ENCODE assay signal across 8 cellular contexts in genomic region chr1:192807968-192808587, GRCh38. TPM values are rescaled to one million over a fixed set of nuclear protein-coding genes. Genes with fewer than 3 reads are reported as not detected.
DNase-seq lines count a peak whose midpoint lies in the region; ATAC-seq and FAIRE-seq lines count a peak whose summit lies in the region.

No MANE protein-coding gene starts in this region.

- CTCF ChIA-PET in activated CD4-positive, alpha-beta T cell treated with anti-CD3 and anti-CD28 coated beads for 36 hours (lab: Charles Lee), result interaction anchor here (0.9 to 4.8 kb wide), 13 partner anchors 7 to 315 kb away, joined by 3 to 46 read pairs (median 5); no protein-coding TSS in a partner anchor

- H3K4me3 ChIP-seq in ectodermal cell (ENCODE audit: insufficient read depth, low read depth, low read length) (peak overlapping the region; percentile 82), muscle layer of colon (ENCODE audit: low read depth in 1 of 2, low read length in 2 of 2) (peak overlapping the region; percentile 97 to 99)

- 13 to 16% methylated on average over 13 of the region's 13 CpGs for WGBS in ectodermal cell, 2 experiments

- intact Hi-C loops in activated CD4-positive, alpha-beta T cell treated with anti-CD3 and anti-CD28 coated beads for 36 hours (cut with DNase I, micrococcal nuclease), result loop anchor here (1.0 to 10.0 kb wide), 15 partner anchors 129 to 1489 kb away; partner anchors contain the start of genes GLRX2 (in 2 of the 2), RGS1 (in 1 of the 2), RO60 (in 1 of the 2) and UCHL5 (in 1 of the 2)

- H3K4me1 Mint-ChIP-seq in activated CD4-positive, alpha-beta T cell treated with anti-CD3 and anti-CD28 coated beads for 36 hours, result peaks cover 29% of the 10 kb centered on the region

- no peaks in the 10 kb centered on the region for H3K27me3 Mint-ChIP-seq in activated CD4-positive, alpha-beta T cell treated with anti-CD3 and anti-CD28 coated beads for 36 hours

- H3K27me3 ChIP-seq in ectodermal cell (ENCODE audit: control insufficient read depth, insufficient read depth, low read length, poor library complexity, severe bottlenecking) (peaks cover 13% of the 10 kb centered on the region), muscle layer of colon (ENCODE audit: control insufficient read depth in 1 of 2, insufficient read depth in 2 of 2, low read length in 2 of 2) (no peaks in the 10 kb centered on the region)

- ATAC-seq in activated CD4-positive, alpha-beta T cell treated with anti-CD3 and anti-CD28 coated beads for 36 hours, result no peak

- H3K9me3 ChIP-seq in ectodermal cell (ENCODE audit: control insufficient read depth, low read length), result no peaks in the 10 kb centered on the region
- no peaks in the 10 kb centered on the region for H3K9me3 ChIP-seq in muscle layer of colon (ENCODE audit: low read length)

- POLR2A ChIA-PET in activated CD4-positive, alpha-beta T cell treated with anti-CD3 and anti-CD28 coated beads for 36 hours (lab: Charles Lee), result interaction anchor here (0.6 to 3.5 kb wide), 2 partner anchors 251 to 982 kb away, joined by 3 to 16 read pairs; partner anchors contain the start of genes RO60 and UCHL5

- H3K4me1 ChIP-seq in ectodermal cell (ENCODE audit: control insufficient read depth, insufficient read depth, low read length) (no peaks in the 10 kb centered on the region), muscle layer of colon (ENCODE audit: insufficient read depth, low read length) (peaks cover 4% of the 10 kb centered on the region)

- H3K4me3 Mint-ChIP-seq in activated CD4-positive, alpha-beta T cell treated with anti-CD3 and anti-CD28 coated beads for 36 hours, result peak overlapping the region; percentile 87

- peak overlapping the region; percentile 98 for H3K9ac ChIP-seq in muscle layer of colon (ENCODE audit: low read length)

- no peak for DNase-seq in activated CD4-positive, alpha-beta T cell treated with anti-CD3 and anti-CD28 coated beads for 36 hours
- DNase-seq in activated CD4-positive, alpha-beta T cell treated with anti-CD3 and anti-CD28 coated beads, Interleukin-2, amount 50 U/mL, for 48 hours, result no peak
- DNase-seq in RCC 7860 (ENCODE audit: low spot score) (peak; percentile 54), SHP77 treated with DMSO at 0.1 percent for 48 hours (lab: John Stamatoyannopoulos, UW) (no peak), putamen (ENCODE audit: low spot score) (no peak), NK-92 (lab: John Stamatoyannopoulos, UW; ENCODE audit: unreplicated experiment) (no peak)

- H3K36me3 Mint-ChIP-seq in activated CD4-positive, alpha-beta T cell treated with anti-CD3 and anti-CD28 coated beads for 36 hours (ENCODE audit: low read depth), result peaks cover 3% of the 10 kb centered on the region

- H3K36me3 ChIP-seq in ectodermal cell (ENCODE audit: control insufficient read depth, insufficient read depth, low read length), result peaks cover 7% of the 10 kb centered on the region
- H3K36me3 ChIP-seq in muscle layer of colon (ENCODE audit: insufficient read depth, low read length), result peaks cover 29% of the 10 kb centered on the region

- peak; percentile 67 for FAIRE-seq in RCC 7860 (lab: Jason Lieb, UNC)

- H3K27ac ChIP-seq in ectodermal cell (ENCODE audit: insufficient read depth, low read depth, low read length, poor library complexity, severe bottlenecking) (no peak overlapping the region), muscle layer of colon (ENCODE audit: low read depth, low read length) (peak overlapping the region; percentile 94)

- H3K9me3 Mint-ChIP-seq in activated CD4-positive, alpha-beta T cell treated with anti-CD3 and anti-CD28 coated beads for 36 hours (ENCODE audit: low read depth), result no peaks in the 10 kb centered on the region

- H3K27ac Mint-ChIP-seq in activated CD4-positive, alpha-beta T cell treated with anti-CD3 and anti-CD28 coated beads for 36 hours, result peak overlapping the region; percentile 21

RNA-seq across cellular contexts. Expression of gene RGS2, which starts 0.8 kb away (rescaled TPM):
- 1 to 10 TPM; 5.1 to 5.3 TPM for total RNA-seq in activated CD4-positive, alpha-beta T cell treated with anti-CD3 and anti-CD28 coated beads for 36 hours
- polyA plus RNA-seq in ectodermal cell (2013, experiment 1 of 4), result 20.7 TPM
- 18.4 TPM for polyA plus RNA-seq in ectodermal cell (2013, experiment 2 of 4)
- polyA plus RNA-seq in ectodermal cell (2013, experiment 3 of 4), result 21.8 TPM
- 20.4 TPM for polyA plus RNA-seq in ectodermal cell (2013, experiment 4 of 4)
